ENCODE assay signal across 8 cellular contexts in the genomic region with DNA sequence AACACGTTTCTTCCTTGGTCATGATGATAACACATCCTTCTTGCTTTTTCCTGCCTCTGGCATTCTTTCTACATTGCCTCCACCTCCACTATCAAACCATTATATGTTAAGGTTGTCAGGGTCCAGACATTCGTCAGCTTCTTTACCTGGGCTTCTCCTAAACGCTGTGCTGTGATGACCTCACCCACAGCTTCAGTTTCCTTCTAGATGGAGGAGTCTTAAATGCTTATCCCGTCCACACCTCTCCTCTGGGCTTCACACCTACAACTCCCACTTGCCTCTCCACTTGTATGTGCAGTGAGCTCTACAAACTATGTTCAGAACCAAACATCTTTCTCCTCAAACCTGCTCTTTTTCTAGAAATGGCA. TPM values are rescaled to one million over a fixed set of nuclear protein-coding genes. Genes with fewer than 3 reads are reported as not detected.
A peak's percentile ranks its signal among the peaks of the same experiment; 100 is the strongest.
DNase-seq lines count a peak whose midpoint lies in the region; ATAC-seq, FAIRE-seq and TF ChIP-seq lines count a peak whose summit lies in the region.

No MANE protein-coding gene starts in this region.

- H3K4me1 ChIP-seq in right atrium auricular region, result peaks cover 0 to 33% of the 10 kb centered on the region in 2 donors
- peaks cover 45% of the 10 kb centered on the region for H3K4me1 ChIP-seq in HepG2 (ENCODE audit: insufficient read depth, low read length)

- H2AFZ ChIP-seq in HepG2 (ENCODE audit: low read length), result peak overlapping the region; percentile 91

- BruUV-seq in HepG2 (replicated peaks; lab: Mats Ljungman, UMichigan), result TSS peak; percentile 92

- peaks cover 44% of the 10 kb centered on the region for H3K4me1 Mint-ChIP-seq in activated CD4-positive, alpha-beta memory T cell treated with anti-CD3 and anti-CD28 coated beads, Interleukin-2, amount 10 ng/mL, durations not matched to agents 7 days and 5 days

- no peak overlapping the region for H3K4me3 Mint-ChIP-seq in activated CD4-positive, alpha-beta memory T cell treated with anti-CD3 and anti-CD28 coated beads, Interleukin-2, amount 10 ng/mL, durations not matched to agents 7 days and 5 days

- no peaks in the 10 kb centered on the region for H4K20me1 ChIP-seq in HepG2 (ENCODE audit: insufficient read depth, low read length)

- H3K27ac ChIP-seq in right atrium auricular region (peak overlapping the region; percentile 91), HepG2 (ENCODE audit: extremely low read length, insufficient read depth, low read length) (peak overlapping the region; percentile 81)

- H3K9me3 ChIP-seq in right atrium auricular region (no peaks in the 10 kb centered on the region), HepG2 (ENCODE audit: low read length) (no peaks in the 10 kb centered on the region)

- peaks cover 16% of the 10 kb centered on the region for H3K36me3 Mint-ChIP-seq in activated CD4-positive, alpha-beta memory T cell treated with anti-CD3 and anti-CD28 coated beads, Interleukin-2, amount 10 ng/mL, durations not matched to agents 7 days and 5 days (ENCODE audit: low read depth)

- peak overlapping the region; percentile 84 for H3K4me2 ChIP-seq in HepG2 (ENCODE audit: low read depth, low read length)

- peak overlapping the region; percentile 82 to 84 for H3K4me3 ChIP-seq in right atrium auricular region
- peak overlapping the region; percentile 73 for H3K4me3 ChIP-seq in WI38 (ENCODE audit: low read depth, low read length)
- peak overlapping the region; percentile 38 to 92 (median 89) for H3K4me3 ChIP-seq in HepG2 (replicated peaks in 1 of 3; ENCODE audit: insufficient read depth in 1 of 3, low read depth in 2 of 3, low read length in 3 of 3)

- peaks cover 4% of the 10 kb centered on the region for H3K9me3 Mint-ChIP-seq in activated CD4-positive, alpha-beta memory T cell treated with anti-CD3 and anti-CD28 coated beads, Interleukin-2, amount 10 ng/mL, durations not matched to agents 7 days and 5 days

- H3K36me3 ChIP-seq in right atrium auricular region (peaks cover 3% of the 10 kb centered on the region), HepG2 (replicated peaks in 1 of 2; ENCODE audit: control insufficient read depth in 1 of 2, insufficient read depth in 2 of 2, low read length in 2 of 2) (peaks cover 3 to 13% of the 10 kb centered on the region in 2 experiments; a peak in 2 of 5 replicates)

- ATAC-seq in left cardiac atrium, result no peak
- no peak for ATAC-seq in HepG2
- ATAC-seq in HG03469 (IDR thresholded peaks at IDR 0.05; ENCODE audit: unreplicated experiment), result no peak

- POLR2A ChIA-PET in HepG2 (lab: Yijun Ruan, JAX), result interaction anchor here (0.8 to 1.6 kb wide), 7 partner anchors 8 to 206 kb away, joined by 3 to 6 read pairs (median 3); no protein-coding TSS in a partner anchor
- POLR2A ChIA-PET in activated CD4-positive, alpha-beta memory T cell treated with anti-CD3 and anti-CD28 coated beads, Interleukin-2, amount 10 ng/mL, durations not matched to agents 7 days and 5 days (lab: Charles Lee), result interaction anchor here (0.8 to 8.2 kb wide), 21 partner anchors 10 to 663 kb away, joined by 3 to 167 read pairs (median 4); partner anchors contain the start of genes GLS, NABP1 and STAT4

- no peaks in the 10 kb centered on the region for H3K27me3 Mint-ChIP-seq in activated CD4-positive, alpha-beta memory T cell treated with anti-CD3 and anti-CD28 coated beads, Interleukin-2, amount 10 ng/mL, durations not matched to agents 7 days and 5 days

- CTCF ChIA-PET in HepG2 (lab: Yijun Ruan, JAX; ENCODE audit: low intra/inter-chr PET ratio, low total read pairs), result no interaction called here
- CTCF ChIA-PET in activated CD4-positive, alpha-beta memory T cell treated with anti-CD3 and anti-CD28 coated beads, Interleukin-2, amount 10 ng/mL, durations not matched to agents 7 days and 5 days (lab: Charles Lee), result interaction anchor here (1.0 to 1.9 kb wide), 4 partner anchors 8 to 140 kb away, joined by 4 to 7 read pairs (median 5); no protein-coding TSS in a partner anchor

- TF ChIP-seq EP300 in HepG2 (IDR thresholded peaks at IDR 0.05; ENCODE audit: low read depth in 2 of 2, low read length in 2 of 2) (no peak), HepG2 (CRISPR knock-in tag; IDR thresholded peaks at IDR 0.05; ENCODE audit: borderline replicate concordance) (no peak)

- TF ChIP-seq POLR2A in HepG2 (IDR thresholded peaks at IDR 0.05; ENCODE audit: insufficient read depth in 1 of 2, low read depth in 2 of 2, low read length in 2 of 2), result no peak

- no peak for FAIRE-seq in HepG2 (lab: Jason Lieb, UNC)

- peaks cover 17% of the 10 kb centered on the region for H3K79me2 ChIP-seq in HepG2 (ENCODE audit: insufficient read depth, low read length)

- peak overlapping the region; percentile 80 for H3K9ac ChIP-seq in HepG2 (ENCODE audit: insufficient read depth, low read depth, low read length)

- no peak overlapping the region for H3K27ac Mint-ChIP-seq in activated CD4-positive, alpha-beta memory T cell treated with anti-CD3 and anti-CD28 coated beads, Interleukin-2, amount 10 ng/mL, durations not matched to agents 7 days and 5 days

- intact Hi-C loops in left cardiac atrium (cut with DNase I) (no loop called here), HepG2 (cut with micrococcal nuclease; ENCODE audit: unreplicated experiment) (loop anchor here (10.0 kb wide), 2 partner anchors 200 to 680 kb away; no protein-coding TSS in a partner anchor)

- DNase-seq in right atrium auricular region (ENCODE audit: low spot score), result no peak
- no peak for DNase-seq in left cardiac atrium
- no peak for DNase-seq in HepG2 (ENCODE audit: low spot score)
- no peak for DNase-seq in central memory CD4-positive, alpha-beta T cell
- DNase-seq in stimulated activated CD4-positive, alpha-beta T cell treated with anti-CD3 and anti-CD28 coated beads, Interleukin-12 subunit alpha, Interleukin-12 subunit beta, amount 100 ng/mL, for 4 hours, result no peak
- no peak for DNase-seq in activated CD4-positive, alpha-beta memory T cell treated with anti-CD3 and anti-CD28 coated beads, Interleukin-2, amount 10 ng/mL, durations not matched to agents 7 days and 5 days

- no peak for TF ChIP-seq RAD21 in HepG2 (CRISPR knock-in tag; IDR thresholded peaks at IDR 0.05)

- TF ChIP-seq CTCF in right atrium auricular region (IDR thresholded peaks at IDR 0.05) (no peak), WI38 (IDR thresholded peaks at IDR 0.05; ENCODE audit: low read depth, low read length) (no peak), HepG2 (CRISPR knock-in tag; IDR thresholded peaks at IDR 0.05) (no peak)

- 24% methylated on average over 4 of the region's 4 CpGs for WGBS in HepG2 (ENCODE audit: low lambda C conversion rate)

- H3K27me3 ChIP-seq in right atrium auricular region (no peaks in the 10 kb centered on the region), HepG2 (ENCODE audit: control insufficient read depth in 1 of 2, insufficient read depth in 2 of 2, low read length in 2 of 2) (peaks cover 0 to 7% of the 10 kb centered on the region in 2 experiments; a peak in 1 of 5 replicates)

- in situ Hi-C loops in HepG2 (cut with HindIII; ENCODE audit: extremely low pct_ligation_motif_present, low pct_unique_long_range_greater_than_20kb), result no loop called here

TF ChIP-seq in HepG2, 621 proteins besides CTCF, POLR2A, EP300 and RAD21 (continues in another document):
- peak; percentile 14; the same call in 1 of the 2 replicates for TF ChIP-seq RNF2 (conservative IDR thresholded peaks at IDR 0.05; ENCODE audit: low read depth)
- TF ChIP-seq ZNF331 (CRISPR knock-in tag; IDR thresholded peaks at IDR 0.05), result no peak
- TF ChIP-seq, protein P1, sequence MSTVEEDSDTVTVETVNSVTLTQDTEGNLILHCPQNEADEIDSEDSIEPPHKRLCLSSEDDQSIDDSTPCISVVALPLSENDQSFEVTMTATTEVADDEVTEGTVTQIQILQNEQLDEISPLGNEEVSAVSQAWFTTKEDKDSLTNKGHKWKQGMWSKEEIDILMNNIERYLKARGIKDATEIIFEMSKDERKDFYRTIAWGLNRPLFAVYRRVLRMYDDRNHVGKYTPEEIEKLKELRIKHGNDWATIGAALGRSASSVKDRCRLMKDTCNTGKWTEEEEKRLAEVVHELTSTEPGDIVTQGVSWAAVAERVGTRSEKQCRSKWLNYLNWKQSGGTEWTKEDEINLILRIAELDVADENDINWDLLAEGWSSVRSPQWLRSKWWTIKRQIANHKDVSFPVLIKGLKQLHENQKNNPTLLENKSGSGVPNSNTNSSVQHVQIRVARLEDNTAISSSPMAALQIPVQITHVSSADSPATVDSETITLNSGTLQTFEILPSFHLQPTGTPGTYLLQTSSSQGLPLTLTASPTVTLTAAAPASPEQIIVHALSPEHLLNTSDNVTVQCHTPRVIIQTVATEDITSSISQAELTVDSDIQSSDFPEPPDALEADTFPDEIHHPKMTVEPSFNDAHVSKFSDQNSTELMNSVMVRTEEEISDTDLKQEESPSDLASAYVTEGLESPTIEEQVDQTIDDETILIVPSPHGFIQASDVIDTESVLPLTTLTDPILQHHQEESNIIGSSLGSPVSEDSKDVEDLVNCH (CRISPR knock-in tag; IDR thresholded peaks at IDR 0.05), result peak; percentile 18; the same call in 1 of the 2 replicates

RNA-seq across cellular contexts. Expression of gene STAT1, which starts 0.7 kb away (rescaled TPM):
- total RNA-seq in right atrium auricular region (10 to 100 TPM; 34.8 to 36.6 TPM), left cardiac atrium (10 to 100 TPM; 37.3 to 76.7 TPM), HepG2 (2016; rRNA removed; fragmentation: Illumina TruSeq; extraction: Trizol) (59.6 and 90.6 TPM in 2 replicates)
- total RNA-seq in HepG2 (2016; cell fraction: cytosol; rRNA removed; fragmentation: Illumina TruSeq; extraction: Trizol; ENCODE audit: low read depth), result 5.1 and 7.1 TPM in 2 replicates
- total RNA-seq in HepG2 (2016; cell fraction: insoluble cytoplasmic fraction; rRNA removed; fragmentation: Illumina TruSeq; extraction: Trizol), result 57.7 and 86.9 TPM in 2 replicates
- total RNA-seq in HepG2 (2016; cell fraction: membrane; rRNA removed; fragmentation: Illumina TruSeq; extraction: Trizol), result 19.3 and 19.4 TPM in 2 replicates
- 57.3 and 58.4 TPM in 2 replicates for total RNA-seq in HepG2 (2016; cell fraction: nucleus; rRNA removed; fragmentation: Illumina TruSeq; extraction: Trizol)
- 20.3 and 21.8 TPM in 2 replicates for polyA plus RNA-seq in HepG2 (2011; rRNA removed)
- 13.9 and 15.2 TPM in 2 replicates for polyA plus RNA-seq in HepG2 (2011; cell fraction: cytosol; rRNA removed)
- polyA plus RNA-seq in HepG2 (2011; cell fraction: nucleus; rRNA removed), result 22.3 and 28.1 TPM in 2 replicates
- polyA plus RNA-seq in HepG2 (2012), result 24.4 and 28.8 TPM in 2 replicates
- polyA plus RNA-seq in HepG2 (2016; cell fraction: cytosol; fragmentation: Illumina TruSeq; extraction: Trizol; ENCODE audit: low read depth), result 2.5 and 2.7 TPM in 2 replicates
- 75.4 and 77.9 TPM in 2 replicates for polyA plus RNA-seq in HepG2 (2016; cell fraction: insoluble cytoplasmic fraction; fragmentation: Illumina TruSeq; extraction: Trizol; ENCODE audit: low read depth)
- polyA plus RNA-seq in HepG2 (2016; cell fraction: membrane; fragmentation: Illumina TruSeq; extraction: Trizol; ENCODE audit: low read depth), result 8.3 and 8.6 TPM in 2 replicates
- polyA plus RNA-seq in HepG2 (2016; cell fraction: nucleus; fragmentation: Illumina TruSeq; extraction: Trizol; ENCODE audit: insufficient read depth, low read depth), result 42.8 and 45.3 TPM in 2 replicates
- 57.6 and 62.6 TPM in 2 replicates for polyA minus RNA-seq in HepG2 (2011; rRNA and poly(A)+ RNA removed; ENCODE audit: low replicate concordance)
- polyA minus RNA-seq in HepG2 (2011; cell fraction: cytosol; rRNA and poly(A)+ RNA removed), result 30.3 and 34.4 TPM in 2 replicates
- polyA minus RNA-seq in HepG2 (2011; cell fraction: nucleus; rRNA and poly(A)+ RNA removed), result 84.8 and 99.3 TPM in 2 replicates
- 100 to 1,000 TPM; 540 to 547 TPM for total RNA-seq in activated CD4-positive, alpha-beta memory T cell treated with anti-CD3 and anti-CD28 coated beads, Interleukin-2, amount 10 ng/mL, durations not matched to agents 7 days and 5 days
